In the genomic region with DNA sequence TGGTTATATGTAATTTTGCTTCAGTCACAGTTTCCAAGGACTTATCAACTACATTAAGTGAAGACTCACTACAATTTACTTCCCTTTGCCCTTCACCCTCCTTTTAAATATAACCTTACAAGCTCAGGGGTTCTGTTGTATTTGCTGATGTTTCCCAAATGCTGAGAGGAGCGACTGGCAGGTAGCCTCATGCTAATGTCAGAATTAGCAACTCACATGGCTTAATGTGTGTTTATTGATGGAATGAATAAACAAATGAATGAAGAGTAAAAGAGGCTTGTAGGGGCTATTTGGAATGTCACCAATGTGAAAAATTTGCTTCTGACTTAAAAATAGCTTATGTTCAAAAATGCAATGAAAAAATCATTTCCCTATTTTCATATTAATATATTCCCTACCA, we compare ENCODE assay signal across 32 cellular contexts.
"Had no signal": no experiment of that assay in that cellular context is flagged by ENCODE, and none has a peak within 500 bp of the region (broad histone marks: within the 10 kb centered on the region; RNA-seq: fewer than 3 reads in every experiment).

No MANE protein-coding gene starts in this region.

- H3K4me3 Mint-ChIP-seq: immature natural killer cell; mesothelial cell of epicardium; nephron; neural crest cell; stimulated activated naive CD8-positive, alpha-beta T cell treated with anti-CD3 and anti-CD28 coated beads, Interleukin-15, Interleukin-2, amounts not matched to agents 100 ng/mL and 50 ng/mL, for 24 hours had no signal

- H3K27me3 ChIP-seq: left lung, pancreas, suprapubic skin, tibial artery, upper lobe of right lung had no signal

- H3K27me3 Mint-ChIP-seq: stimulated activated naive CD8-positive, alpha-beta T cell treated with anti-CD3 and anti-CD28 coated beads, Interleukin-15, Interleukin-2, amounts not matched to agents 100 ng/mL and 50 ng/mL, for 24 hours had no signal

- H3K27ac ChIP-seq: left lung, pancreas, prostate gland, skin epidermis, suprapubic skin, thoracic aorta, upper lobe of right lung had no signal

- H3K9me3 Mint-ChIP-seq: immature natural killer cell; nephron; stimulated activated naive CD8-positive, alpha-beta T cell treated with anti-CD3 and anti-CD28 coated beads, Interleukin-15, Interleukin-2, amounts not matched to agents 100 ng/mL and 50 ng/mL, for 24 hours had no signal

- H3K27ac Mint-ChIP-seq: immature natural killer cell, mesothelial cell of epicardium, nephron had no signal

- FAIRE-seq: islet of Langerhans, kidney, pancreas, urothelium cell line had no signal

- H3K4me3 ChIP-seq: left lung, lung, pancreas, prostate gland, skin epidermis, suprapubic skin, thoracic aorta, tibial artery, upper lobe of right lung had no signal

- H3K4me1 ChIP-seq: pancreas, prostate gland had no signal

- ATAC-seq: left colon, left lung, pancreas, right cardiac atrium, sciatic nerve, upper lobe of right lung had no signal

- DNase-seq: hippocampal formation; immature natural killer cell; kidney; left colon; left lung; mesendoderm; naive B cell; nucleus accumbens; pancreas; posterior cingulate gyrus; retina; right cardiac atrium; stimulated activated CD4-positive, alpha-beta T cell treated with anti-CD3 and anti-CD28 coated beads, Interleukin-12 subunit alpha, Interleukin-12 subunit beta, amount 100 ng/mL, for 4 hours; stimulated activated CD4-positive, alpha-beta T cell treated with anti-CD3 and anti-CD28 coated beads, Interleukin-15, amount 100 ng/mL, for 24 hours; stimulated activated CD4-positive, alpha-beta T cell treated with anti-CD3 and anti-CD28 coated beads, Interleukin-2, amount 100 ng/mL, for 24 hours; stimulated activated CD4-positive, alpha-beta T cell treated with anti-CD3 and anti-CD28 coated beads, Interleukin-4, amount 100 ng/mL, for 1 hour; stimulated activated naive CD4-positive, alpha-beta T cell; tibial artery; trophoblast cell; upper lobe of right lung had no signal

- H3K4me1 Mint-ChIP-seq: mesothelial cell of epicardium, nephron, neural crest cell had no signal

- H3K9me3 ChIP-seq: left lung, pancreas, prostate gland, suprapubic skin, thoracic aorta, tibial artery, upper lobe of right lung had no signal
